ENCODE assay signal across 8 cellular contexts in the genomic region with DNA sequence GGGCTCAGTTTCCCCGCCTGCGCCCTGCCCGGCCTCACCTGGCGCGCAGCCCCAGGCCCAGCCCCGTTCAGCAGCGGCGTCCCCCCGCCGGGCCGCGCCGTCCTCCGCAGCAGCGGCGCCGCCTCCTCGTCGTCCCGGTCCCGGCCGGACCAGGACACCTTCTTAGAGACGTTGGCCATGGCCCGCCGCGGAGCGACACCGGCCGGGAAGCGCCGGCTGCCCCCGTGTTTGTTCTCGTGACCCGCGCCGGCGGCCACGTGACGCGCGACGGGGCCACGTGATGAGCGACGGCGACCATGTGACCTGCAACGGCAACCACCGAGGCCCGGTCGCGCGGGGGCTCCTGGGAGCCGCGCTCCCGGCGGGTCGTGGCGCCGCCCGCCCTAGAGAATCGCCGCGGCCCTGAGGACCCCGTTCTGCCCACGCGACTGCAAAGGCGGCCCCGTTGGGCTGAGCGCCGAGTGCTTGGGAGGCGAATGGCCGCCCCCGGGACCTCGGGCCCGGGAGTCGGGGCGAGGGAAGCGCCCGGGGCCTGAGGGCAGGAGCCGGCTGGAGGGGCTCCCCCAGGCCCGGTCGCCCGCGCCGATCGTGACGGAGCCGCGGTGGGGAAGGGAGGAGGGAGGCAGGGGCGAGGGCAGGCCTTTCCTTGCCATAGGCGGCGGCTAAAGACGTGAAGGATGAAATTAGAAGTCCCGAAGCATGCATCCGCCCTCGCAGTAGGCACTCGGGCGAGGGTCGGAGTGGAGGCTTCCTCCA. TPM values are rescaled to one million over a fixed set of nuclear protein-coding genes. Genes with fewer than 3 reads are reported as not detected.
DNase-seq lines count a peak whose midpoint lies in the region; ATAC-seq and TF ChIP-seq lines count a peak whose summit lies in the region.

A gene with protein sequence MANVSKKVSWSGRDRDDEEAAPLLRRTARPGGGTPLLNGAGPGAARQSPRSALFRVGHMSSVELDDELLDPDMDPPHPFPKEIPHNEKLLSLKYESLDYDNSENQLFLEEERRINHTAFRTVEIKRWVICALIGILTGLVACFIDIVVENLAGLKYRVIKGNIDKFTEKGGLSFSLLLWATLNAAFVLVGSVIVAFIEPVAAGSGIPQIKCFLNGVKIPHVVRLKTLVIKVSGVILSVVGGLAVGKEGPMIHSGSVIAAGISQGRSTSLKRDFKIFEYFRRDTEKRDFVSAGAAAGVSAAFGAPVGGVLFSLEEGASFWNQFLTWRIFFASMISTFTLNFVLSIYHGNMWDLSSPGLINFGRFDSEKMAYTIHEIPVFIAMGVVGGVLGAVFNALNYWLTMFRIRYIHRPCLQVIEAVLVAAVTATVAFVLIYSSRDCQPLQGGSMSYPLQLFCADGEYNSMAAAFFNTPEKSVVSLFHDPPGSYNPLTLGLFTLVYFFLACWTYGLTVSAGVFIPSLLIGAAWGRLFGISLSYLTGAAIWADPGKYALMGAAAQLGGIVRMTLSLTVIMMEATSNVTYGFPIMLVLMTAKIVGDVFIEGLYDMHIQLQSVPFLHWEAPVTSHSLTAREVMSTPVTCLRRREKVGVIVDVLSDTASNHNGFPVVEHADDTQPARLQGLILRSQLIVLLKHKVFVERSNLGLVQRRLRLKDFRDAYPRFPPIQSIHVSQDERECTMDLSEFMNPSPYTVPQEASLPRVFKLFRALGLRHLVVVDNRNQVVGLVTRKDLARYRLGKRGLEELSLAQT (minus strand): TSS at position 233 of the 756 bp plus-strand sequence. CDS start 54 bp downstream, at position 179.

- peak within 1 kb of the TSS; percentile 78 to 94 for H3K27ac ChIP-seq in left lung

- H3K27me3 ChIP-seq in left lung, result no peaks in the 10 kb centered on the region

- DNase-seq in AML-193 (lab: John Stamatoyannopoulos, UW) (peak; percentile 72 to 73), NCI-H524 (lab: John Stamatoyannopoulos, UW) (peak; percentile 53 to 82), dedifferentiated amniotic fluid mesenchymal stem cell (ENCODE audit: extremely low spot score) (peak; percentile 56), left lung (peak; percentile 89 to 97)
- peak; percentile 75 to 86 for DNase-seq in activated CD4-positive, alpha-beta T cell treated with anti-CD3 and anti-CD28 coated beads, Interleukin-2, amount 50 U/mL, for 24 hours (ENCODE audit: low read depth in 1 of 2, low spot score in 1 of 2)
- peak; percentile 79 for DNase-seq in stimulated activated CD4-positive, alpha-beta T cell treated with anti-CD3 and anti-CD28 coated beads, Interleukin-2, amount 100 ng/mL, for 4 hours (ENCODE audit: low read depth)

- H3K36me3 ChIP-seq in left lung, result no peaks in the 10 kb centered on the region

- intact Hi-C loops in left lung (cut with DNase I), result no loop called here

- H3K9me3 ChIP-seq in left lung, result no peaks in the 10 kb centered on the region

- H3K4me3 ChIP-seq in left lung, result peak within 1 kb of the TSS; percentile 76 to 91

- peak; percentile 71 for ATAC-seq in GM19025 (IDR thresholded peaks at IDR 0.05; ENCODE audit: low read depth, unreplicated experiment)
- ATAC-seq in HG03280 (IDR thresholded peaks at IDR 0.05; ENCODE audit: unreplicated experiment), result peak; percentile 82
- ATAC-seq in left lung, result peak; percentile 91

- no peak for TF ChIP-seq CTCF in left lung (IDR thresholded peaks at IDR 0.05)

- H3K4me1 ChIP-seq in left lung, result peaks cover 21 to 56% of the 10 kb centered on the region in 2 donors

RNA-seq across cellular contexts. Expression of the gene that starts here (rescaled TPM):
- total RNA-seq in left lung, result 100 to 1,000 TPM; 110 to 130 TPM

Comparison
In these comparisons a context has a peak if more than half of its experiments do, and no peak if none do; other contexts are left out.
1. Peak in every context shown above with its lines: DNase-seq, ATAC-seq, H3K4me3 ChIP-seq and H3K27ac ChIP-seq.